ENCODE assay signal across 14 cellular contexts in the genomic region with DNA sequence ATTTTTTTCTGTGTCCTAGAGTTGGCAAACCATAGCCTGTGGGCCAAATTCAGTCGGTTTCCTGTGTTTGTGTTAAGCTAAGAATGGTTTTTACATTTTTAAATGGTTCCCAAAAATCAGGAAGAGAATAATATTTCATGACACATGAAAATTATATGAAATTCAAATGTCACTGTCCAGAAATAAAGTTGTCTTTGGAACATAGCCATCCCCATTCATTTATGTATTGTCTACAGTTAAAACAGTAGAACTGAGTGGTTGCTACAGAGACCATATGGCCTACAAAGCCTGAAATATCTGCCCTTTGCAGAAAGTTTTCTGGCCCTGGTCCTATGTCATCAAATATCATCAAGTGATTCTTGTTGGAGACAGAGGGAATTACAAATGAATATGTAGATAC. TPM values are rescaled to one million over a fixed set of nuclear protein-coding genes. Genes with fewer than 3 reads are reported as not detected.
DNase-seq lines count a peak whose midpoint lies in the region; ATAC-seq, FAIRE-seq and TF ChIP-seq lines count a peak whose summit lies in the region.
"Had no signal": no experiment of that assay in that cellular context is flagged by ENCODE, and none has a peak within 500 bp of the region (broad histone marks: within the 10 kb centered on the region; RNA-seq: fewer than 3 reads in every experiment).

No MANE protein-coding gene starts in this region.

- no peaks in the 10 kb centered on the region for H3K27me3 Mint-ChIP-seq in glutamatergic neuron (ENCODE audit: unreplicated experiment)

- FAIRE-seq in islet of Langerhans (lab: Jason Lieb, UNC): peak; percentile 89
- FAIRE-seq: GM18507 had no signal

- DNase-seq in NCI-H69 (lab: John Stamatoyannopoulos, UW) (peak; percentile 5), dermis blood vessel endothelial cell (peak; percentile 48), left lobe of liver (ENCODE audit: low spot score) (no peak), glutamatergic neuron (no peak)
- no peak for DNase-seq in activated T-cell treated with anti-CD3 and anti-CD28 coated beads, Interleukin-2, amount 50 U/mL, for 48 hours
- DNase-seq: CD8-positive, alpha-beta T cell; COR-L47; H7 had no signal

- ATAC-seq in left lobe of liver: no peak
- ATAC-seq: A549; CD8-positive, alpha-beta T cell; GM23338 had no signal

- no peak for TF ChIP-seq CTCF in glutamatergic neuron (IDR thresholded peaks at IDR 0.05; ENCODE audit: partially characterized antibody, unreplicated experiment)

- no peaks in the 10 kb centered on the region for H3K36me3 Mint-ChIP-seq in glutamatergic neuron (ENCODE audit: unreplicated experiment)
- H3K36me3 Mint-ChIP-seq: CD14-positive monocyte; CD8-positive, alpha-beta T cell had no signal

- H3K4me1 Mint-ChIP-seq in glutamatergic neuron (ENCODE audit: low read depth, unreplicated experiment): peaks cover 4% of the 10 kb centered on the region
- H3K4me1 Mint-ChIP-seq: CD14-positive monocyte, GM23338 had no signal

- H3K27ac Mint-ChIP-seq in glutamatergic neuron (ENCODE audit: unreplicated experiment): no peak overlapping the region
- H3K27ac Mint-ChIP-seq: CD14-positive monocyte; CD8-positive, alpha-beta T cell; GM23338 had no signal

- no peaks in the 10 kb centered on the region for H3K9me3 Mint-ChIP-seq in glutamatergic neuron (ENCODE audit: unreplicated experiment)
- H3K9me3 Mint-ChIP-seq: CD8-positive, alpha-beta T cell; GM23338 had no signal

- no peak overlapping the region for H3K4me3 Mint-ChIP-seq in glutamatergic neuron (ENCODE audit: unreplicated experiment)
- H3K4me3 Mint-ChIP-seq: CD14-positive monocyte; CD8-positive, alpha-beta T cell; GM23338 had no signal

RNA-seq across cellular contexts. Expression of a gene that starts 15.5 kb away (rescaled TPM):
- total RNA-seq in dermis blood vessel endothelial cell: 0.05 TPM in 1 of 2 replicates, not detected in the other
- not detected for total RNA-seq in left lobe of liver
- total RNA-seq in glutamatergic neuron (ENCODE audit: unreplicated experiment): 6.2 TPM
- total RNA-seq: CD8-positive, alpha-beta T cell; Daoy had no signal

Comparison
In these comparisons a context has a peak if more than half of its experiments do, and no peak if none do; other contexts are left out.
1. DNase-seq: peak in NCI-H69 (single experiment) and dermis blood vessel endothelial cell (single experiment); none in left lobe of liver (single experiment), activated T-cell treated with anti-CD3 and anti-CD28 coated beads, Interleukin-2, amount 50 U/mL, for 48 hours (0 of 2) and glutamatergic neuron (single experiment).